Comparison of ENCODE assay signal across 8 cellular contexts in genomic region chr7:129054438-129055293, GRCh38. TPM values are rescaled to one million over a fixed set of nuclear protein-coding genes. Genes with fewer than 3 reads are reported as not detected.
DNase-seq lines count a peak whose midpoint lies in the region; ATAC-seq and TF ChIP-seq lines count a peak whose summit lies in the region.

TSS of gene TNPO3 (minus strand) at chr7:129055111. CDS start at chr7:129054770, 341 bp downstream.

- no peaks in the 10 kb centered on the region for H3K9me2 ChIP-seq in OCI-LY1 (ENCODE audit: low read depth, low read length)

- peak within 1 kb of the TSS; percentile 86 for H3K4me3 ChIP-seq in HUES64 (ENCODE audit: low read length)
- peak within 1 kb of the TSS; percentile 77 for H3K4me3 ChIP-seq in OCI-LY1 (ENCODE audit: low read depth, low read length, poor library complexity, severe bottlenecking)

- H3K9me3 ChIP-seq in HUES64 (ENCODE audit: insufficient read depth, low read depth, low read length) (no peaks in the 10 kb centered on the region), OCI-LY1 (ENCODE audit: low read length) (no peaks in the 10 kb centered on the region)

- peak; percentile 94 for DNase-seq in D341Med (ENCODE audit: low spot score)
- peak; percentile 93 for DNase-seq in activated CD8-positive, alpha-beta memory T cell treated with anti-CD3 and anti-CD28 coated beads, Interleukin-2, amount 50 U/mL, for 48 hours
- DNase-seq in epidermal melanocyte (ENCODE audit: insufficient read length, low spot score): peak; percentile 95
- DNase-seq in middle frontal gyrus (ENCODE audit: extremely low spot score, low spot score): peak; percentile 81
- DNase-seq in stimulated activated CD8-positive, alpha-beta memory T cell treated with anti-CD3 and anti-CD28 coated beads, Interleukin-2, amount 100 ng/mL, for 48 hours (ENCODE audit: low read depth in 2 of 2): peak; percentile 88

- peaks cover 12% of the 10 kb centered on the region for H3K4me1 ChIP-seq in HUES64 (ENCODE audit: insufficient read depth, low read length)
- peaks cover 40% of the 10 kb centered on the region for H3K4me1 ChIP-seq in OCI-LY1 (ENCODE audit: insufficient read depth, low read length, severe bottlenecking)

- peaks cover 44% of the 10 kb centered on the region for H3K79me2 ChIP-seq in OCI-LY1 (ENCODE audit: insufficient read depth, low read length)

- no peaks in the 10 kb centered on the region for H3F3A ChIP-seq in OCI-LY1 (ENCODE audit: insufficient read depth, low read length)

- H4K20me1 ChIP-seq in OCI-LY1 (ENCODE audit: insufficient read depth, low read length): no peaks in the 10 kb centered on the region

- peak within 1 kb of the TSS; percentile 80 for H3K4me2 ChIP-seq in OCI-LY1 (ENCODE audit: low read length)

- H3K27ac ChIP-seq in HUES64 (ENCODE audit: low read depth, low read length) (peak within 1 kb of the TSS; percentile 99), OCI-LY1 (ENCODE audit: low read depth, low read length, poor library complexity, severe bottlenecking) (peak within 1 kb of the TSS; percentile 91)

- H3K27me3 ChIP-seq in HUES64 (ENCODE audit: insufficient read depth, low read length) (no peaks in the 10 kb centered on the region), OCI-LY1 (ENCODE audit: insufficient read depth, low read length) (no peaks in the 10 kb centered on the region)

- H2AFZ ChIP-seq in OCI-LY1 (ENCODE audit: low read length): peak within 1 kb of the TSS; percentile 10; the same call in 1 of the 2 replicates

- under 1% methylated on average over 59 of the region's 59 CpGs for WGBS in HUES64

- peaks cover 9% of the 10 kb centered on the region; the same call in 1 of the 2 replicates for H3K36me3 ChIP-seq in HUES64 (ENCODE audit: insufficient read depth, low read length)
- peaks cover 19% of the 10 kb centered on the region; the same call in 1 of the 2 replicates for H3K36me3 ChIP-seq in OCI-LY1 (ENCODE audit: insufficient read depth, low read length)

- peak; percentile 90 for ATAC-seq in GM21423 (IDR thresholded peaks at IDR 0.05; ENCODE audit: unreplicated experiment)

- H3K9ac ChIP-seq in HUES64 (ENCODE audit: low read depth, low read length): peak within 1 kb of the TSS; percentile 97
- H3K9ac ChIP-seq in OCI-LY1 (ENCODE audit: low read length): peak within 1 kb of the TSS; percentile 85

- TF ChIP-seq CTCF in OCI-LY1 (IDR thresholded peaks at IDR 0.05; ENCODE audit: low read length): peak; percentile 21

RNA-seq across cellular contexts. Expression of gene TNPO3, which starts in this region (rescaled TPM):
- 66.3 TPM for polyA plus RNA-seq in HUES64 (2013, experiment 1 of 2)
- 65.7 TPM for polyA plus RNA-seq in HUES64 (2013, experiment 2 of 2)

Comparison
In these comparisons a context has a peak if more than half of its experiments do, and no peak if none do; other contexts are left out.
1. Peak in every context shown above with its lines: DNase-seq, ATAC-seq, H3K4me3 ChIP-seq and H3K27ac ChIP-seq.